1 cellular context compared by ENCODE assay signal in the genomic region with DNA sequence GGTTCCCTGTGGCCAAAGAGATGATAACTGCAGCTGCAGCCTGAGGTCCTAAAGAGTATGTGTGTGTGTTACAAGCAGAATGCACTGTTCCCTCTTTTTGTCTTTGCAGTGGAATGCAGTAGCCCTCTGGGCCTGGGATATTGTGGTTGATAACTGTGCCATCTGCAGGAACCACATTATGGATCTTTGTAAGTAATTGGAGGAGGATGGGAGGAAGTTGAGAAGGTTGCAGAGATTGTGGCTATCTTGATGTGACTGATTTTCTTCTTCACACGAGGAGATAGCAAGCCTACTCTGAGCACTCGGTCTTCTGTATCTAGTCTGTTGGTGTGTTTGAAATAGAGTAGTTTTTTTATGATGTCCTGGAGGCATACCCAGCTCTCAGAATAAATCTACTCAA.
TF ChIP-seq lines count a peak whose summit lies in the region.

No MANE protein-coding gene starts in this region.

TF ChIP-seq in HCT116, 20 proteins besides CTCF, POLR2A, EP300 and RAD21 (continued from another document):
- TF ChIP-seq REST (IDR thresholded peaks at IDR 0.05; ENCODE audit: low read depth) (no peak), YY1 (IDR thresholded peaks at IDR 0.05; ENCODE audit: extremely low read depth, insufficient replicate concordance, low read depth, low read length) (no peak), CBX3 (IDR thresholded peaks at IDR 0.05; ENCODE audit: low read depth) (no peak), ATF3 (IDR thresholded peaks at IDR 0.05) (no peak), EZH2phosphoT487 (IDR thresholded peaks at IDR 0.05; ENCODE audit: borderline replicate concordance) (no peak), ZNF274 (IDR thresholded peaks at IDR 0.05; ENCODE audit: low read depth, low read length) (no peak), SP1 (IDR thresholded peaks at IDR 0.05; ENCODE audit: low read depth) (no peak), ZBTB33 (IDR thresholded peaks at IDR 0.05; ENCODE audit: extremely low read depth, insufficient replicate concordance, low read length) (no peak), SIN3A (IDR thresholded peaks at IDR 0.05; ENCODE audit: low read depth) (no peak), ELF1 (IDR thresholded peaks at IDR 0.05; ENCODE audit: borderline replicate concordance, low read depth) (no peak), FOSL1 (IDR thresholded peaks at IDR 0.05; ENCODE audit: low read depth) (no peak), SRF (IDR thresholded peaks at IDR 0.05; ENCODE audit: low read depth) (no peak)
- TF ChIP-seq, protein P1, sequence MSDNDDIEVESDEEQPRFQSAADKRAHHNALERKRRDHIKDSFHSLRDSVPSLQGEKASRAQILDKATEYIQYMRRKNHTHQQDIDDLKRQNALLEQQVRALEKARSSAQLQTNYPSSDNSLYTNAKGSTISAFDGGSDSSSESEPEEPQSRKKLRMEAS (IDR thresholded peaks at IDR 0.05) = no peak
